Comparison of ENCODE assay signal across 29 cellular contexts in genomic region chr19:44573647-44574046, GRCh38. TPM values are rescaled to one million over a fixed set of nuclear protein-coding genes. Genes with fewer than 3 reads are reported as not detected.
DNase-seq lines count a peak whose midpoint lies in the region; ATAC-seq and TF ChIP-seq lines count a peak whose summit lies in the region.
"Had no signal": no experiment of that assay in that cellular context is flagged by ENCODE, and none has a peak within 500 bp of the region (broad histone marks: within the 10 kb centered on the region; RNA-seq: fewer than 3 reads in every experiment).

No MANE protein-coding gene starts in this region.

- no peak for ATAC-seq in HG02870 (IDR thresholded peaks at IDR 0.05; ENCODE audit: unreplicated experiment)
- ATAC-seq: HepG2, Panc1 had no signal

- H3K27me3 ChIP-seq in PC-9 (ENCODE audit: insufficient read depth, low read depth) (no peaks in the 10 kb centered on the region), hepatocyte (no peaks in the 10 kb centered on the region), prostate gland (replicated peaks; ENCODE audit: insufficient read depth) (no peaks in the 10 kb centered on the region)
- H3K27me3 ChIP-seq: BE2C had no signal

- H3K36me3 Mint-ChIP-seq in nephron progenitor cell (ENCODE audit: low read depth) = no peaks in the 10 kb centered on the region

- POLR2A ChIA-PET in PC-9 (lab: Charles Lee; ENCODE audit: unreplicated experiment) = no interaction called here

- peaks cover 18% of the 10 kb centered on the region for H3K4me1 Mint-ChIP-seq in nephron progenitor cell

- no peaks in the 10 kb centered on the region for H3K27me3 Mint-ChIP-seq in nephron progenitor cell (ENCODE audit: low read depth, poor library complexity)

- H3K79me2 ChIP-seq in PC-9 (ENCODE audit: low read depth) = no peaks in the 10 kb centered on the region
- H3K79me2 ChIP-seq in hepatocyte = no peaks in the 10 kb centered on the region

- H3K36me3 ChIP-seq in PC-9 (ENCODE audit: low read depth) (no peaks in the 10 kb centered on the region), hepatocyte (replicated peaks; ENCODE audit: insufficient read depth, low read depth) (no peaks in the 10 kb centered on the region), prostate gland (no peaks in the 10 kb centered on the region)
- H3K36me3 ChIP-seq: BE2C had no signal

- intact Hi-C loops in PC-9 (cut with micrococcal nuclease; ENCODE audit: unreplicated experiment) (loop anchor here (5.0 to 10.0 kb wide), 2 partner anchors 269 to 381 kb away; partner anchors contain the start of gene CLPTM1), prostate gland (cut with DNase I) (no loop called here)

- no peak for TF ChIP-seq POLR2A in prostate gland (IDR thresholded peaks at IDR 0.05)

- no TSS peak for BruUV-seq in PC-9 (replicated peaks; lab: Mats Ljungman, UMichigan)

- H3K9me3 ChIP-seq in PC-9 (ENCODE audit: insufficient read depth, low read depth) (no peaks in the 10 kb centered on the region), hepatocyte (ENCODE audit: low read depth) (no peaks in the 10 kb centered on the region), prostate gland (no peaks in the 10 kb centered on the region)
- H3K9me3 ChIP-seq: BE2C had no signal

- TF ChIP-seq CTCF in PC-9 (conservative IDR thresholded peaks at IDR 0.05) (no peak), hepatocyte (IDR thresholded peaks at IDR 0.05; ENCODE audit: poor library complexity) (no peak), nephron progenitor cell (IDR thresholded peaks at IDR 0.05) (no peak), prostate gland (IDR thresholded peaks at IDR 0.05) (no peak)

- H3K4me2 ChIP-seq in PC-9 (peak overlapping the region; percentile 65), hepatocyte (peak overlapping the region; percentile 45)

- H3F3A ChIP-seq in PC-9 (ENCODE audit: insufficient read depth, low read depth) = peaks cover 68% of the 10 kb centered on the region

- H2AFZ ChIP-seq in PC-9 (no peak overlapping the region), hepatocyte (no peak overlapping the region)
- H2AFZ ChIP-seq: GM23248 had no signal

- H3K4me3 ChIP-seq in PC-9 (no peak overlapping the region), hepatocyte (no peak overlapping the region), prostate gland (no peak overlapping the region)
- H3K4me3 ChIP-seq: GM23248 had no signal

- peak overlapping the region; percentile 84 for H3K27ac Mint-ChIP-seq in nephron progenitor cell

- H3K4me1 ChIP-seq in PC-9 (replicated peaks; ENCODE audit: insufficient read depth) = peaks cover 70% of the 10 kb centered on the region
- H3K4me1 ChIP-seq in hepatocyte (ENCODE audit: insufficient read depth) = peaks cover 6% of the 10 kb centered on the region
- no peaks in the 10 kb centered on the region for H3K4me1 ChIP-seq in prostate gland (replicated peaks)
- H3K4me1 ChIP-seq: BE2C had no signal

- peaks cover 9% of the 10 kb centered on the region for H3K9me3 Mint-ChIP-seq in nephron progenitor cell

- H3K4me3 Mint-ChIP-seq in nephron progenitor cell = no peak overlapping the region

- peak overlapping the region; percentile 97 for H3K27ac ChIP-seq in PC-9
- peak overlapping the region; percentile 5 for H3K27ac ChIP-seq in hepatocyte
- H3K27ac ChIP-seq in prostate gland = no peak overlapping the region
- H3K27ac ChIP-seq: GM23248, RWPE1 had no signal

- 44% methylated on average over 5 of the region's 5 CpGs for WGBS in hepatocyte (ENCODE audit: low lambda C conversion rate, missing lambda C conversion rate)
- WGBS in prostate gland = 61% methylated on average over 5 of the region's 5 CpGs

- DNase-seq in PC-9 = no peak
- DNase-seq in hepatocyte (ENCODE audit: low spot score) = no peak
- no peak for DNase-seq in nephron progenitor cell
- DNase-seq in NCI-H526 (lab: John Stamatoyannopoulos, UW) = no peak
- no peak for DNase-seq in mucosa of gallbladder (ENCODE audit: low spot score)
- DNase-seq in prostate gland (ENCODE audit: low spot score) = no peak
- DNase-seq: ACHN; BE2C; DMS53; GM23248; H7; Kasumi-1; NCI-H1105; NCI-H1436 treated with DMSO at 0.1 percent for 48 hours; NCI-H2029; NCI-H446; NCI-H524 treated with DMSO at 0.1 percent for 48 hours; NCI-H82; NK-92 treated with Interleukin-12 subunit alpha and Interleukin-12 subunit beta, amount 100 ng/mL, for 24 hours; SHP77 had no signal

- H3K9me2 ChIP-seq in PC-9 (ENCODE audit: insufficient read depth) (no peaks in the 10 kb centered on the region), hepatocyte (replicated peaks; ENCODE audit: insufficient read depth) (no peaks in the 10 kb centered on the region)

- CTCF ChIA-PET in PC-9 (lab: Charles Lee) = interaction anchor here (0.5 to 0.6 kb wide), 2 partner anchors 266 to 478 kb away, joined by 3 to 4 read pairs; no protein-coding TSS in a partner anchor

- no peaks in the 10 kb centered on the region for H4K20me1 ChIP-seq in PC-9 (ENCODE audit: insufficient read depth)
- no peaks in the 10 kb centered on the region for H4K20me1 ChIP-seq in hepatocyte (ENCODE audit: insufficient read depth, poor library complexity, severe bottlenecking)

RNA-seq across cellular contexts. Expression of gene IGSF23, which starts 39.7 kb away (rescaled TPM):
- not detected in 2 replicates for total RNA-seq in PC-9 (2021)
- 2.1 TPM in 2 replicates for total RNA-seq in hepatocyte
- 0.21 and 3.8 TPM in 2 replicates for polyA plus RNA-seq in hepatocyte
- not detected for total RNA-seq in mucosa of gallbladder
- total RNA-seq in prostate gland = not detected
- total RNA-seq: Daoy, G401, GM23248, H7, HT1080, SK-MEL-5 had no signal

RNA-seq across cellular contexts. Expression of gene CEACAM20, which starts 44.2 kb away (rescaled TPM):
- total RNA-seq in PC-9 (2021) (not detected in 2 replicates), hepatocyte (1.5 and 1.6 TPM in 2 replicates), mucosa of gallbladder (0.12 TPM), prostate gland (1 to 10 TPM in 1 of 2 donors, not detected in 1; 2.6 TPM)
- polyA plus RNA-seq in hepatocyte = 0.24 and 0.39 TPM in 2 replicates
- total RNA-seq: Daoy, G401, GM23248, H7, HepG2, HT1080, M059J, SK-MEL-5 had no signal
- polyA plus RNA-seq: GM23248 had no signal

Comparison
In these comparisons a context has a peak if more than half of its experiments do, and no peak if none do; other contexts are left out.
1. H3K27ac ChIP-seq: peak in PC-9 (single experiment) and hepatocyte (single experiment); none in prostate gland (0 of 2).